ENCODE assay signal across 8 cellular contexts in genomic region chr3:148077318-148077923, GRCh38.
DNase-seq lines count a peak whose midpoint lies in the region; ATAC-seq and TF ChIP-seq lines count a peak whose summit lies in the region.

No MANE protein-coding gene starts in this region.

- H3K79me2 ChIP-seq in PC-3 (ENCODE audit: low read length): no peaks in the 10 kb centered on the region

- peak; percentile 43 for ATAC-seq in GM21529 (IDR thresholded peaks at IDR 0.05; ENCODE audit: unreplicated experiment)
- peak; percentile 35; the same call in 1 of the 2 replicates for ATAC-seq in PC-3
- peak; percentile 35 for ATAC-seq in foreskin keratinocyte
- no peak for ATAC-seq in HG02623 (IDR thresholded peaks at IDR 0.05; ENCODE audit: unreplicated experiment)
- ATAC-seq in HG02938 (IDR thresholded peaks at IDR 0.05; ENCODE audit: unreplicated experiment): no peak
- ATAC-seq in GM18520 (IDR thresholded peaks at IDR 0.05; ENCODE audit: unreplicated experiment): no peak

- H3K4me1 ChIP-seq in PC-3 (ENCODE audit: insufficient read depth, low read length) (no peaks in the 10 kb centered on the region), foreskin keratinocyte (no peaks in the 10 kb centered on the region)

- DNase-seq in COR-L47 (lab: John Stamatoyannopoulos, UW): peak; percentile 26
- DNase-seq in PC-3: peak; percentile 67
- DNase-seq in foreskin keratinocyte: peak in 1 of 2 donors; percentile 17
- DNase-seq in mesenteric fat pad (ENCODE audit: low spot score): no peak

- H3K9me3 ChIP-seq in PC-3 (ENCODE audit: low read length): no peaks in the 10 kb centered on the region

- H3K27me3 ChIP-seq in PC-3 (ENCODE audit: low read length) (no peaks in the 10 kb centered on the region), foreskin keratinocyte (no peaks in the 10 kb centered on the region)

- H3K27ac ChIP-seq in PC-3 (ENCODE audit: low read length) (no peak overlapping the region), foreskin keratinocyte (no peak overlapping the region)

- H4K20me1 ChIP-seq in PC-3 (ENCODE audit: low read length): no peaks in the 10 kb centered on the region

- H2AFZ ChIP-seq in PC-3 (ENCODE audit: low read length): no peak overlapping the region

- H3F3A ChIP-seq in PC-3 (ENCODE audit: low read length, unreplicated experiment): no peaks in the 10 kb centered on the region

- H3K9ac ChIP-seq in PC-3 (ENCODE audit: low read length): no peak overlapping the region

- no peaks in the 10 kb centered on the region for H3K9me2 ChIP-seq in PC-3 (replicated peaks; ENCODE audit: low read length)

- intact Hi-C loops in PC-3 (cut with micrococcal nuclease): loop anchor here (1.0 to 10.0 kb wide), 5 partner anchors 131 to 1260 kb away; no protein-coding TSS in a partner anchor

- TF ChIP-seq CTCF in PC-3 (conservative IDR thresholded peaks at IDR 0.05; ENCODE audit: low read depth, low read length) (peak; percentile 72), foreskin keratinocyte (conservative IDR thresholded peaks at IDR 0.05) (peak; percentile 56)

- CTCF ChIA-PET in PC-3 (lab: Charles Lee): interaction anchor here (0.6 kb wide), 1 partner anchor 169 kb away, joined by 3 read pairs; no protein-coding TSS in a partner anchor

- POLR2A ChIA-PET in PC-3 (lab: Charles Lee; ENCODE audit: unreplicated experiment): interaction anchor here (0.5 kb wide), 1 partner anchor 132 kb away, joined by 6 read pairs; no protein-coding TSS in a partner anchor

- H3K4me3 ChIP-seq in PC-3 (ENCODE audit: low read length): no peak overlapping the region

- no peaks in the 10 kb centered on the region for H3K36me3 ChIP-seq in PC-3 (ENCODE audit: low read depth, low read length)

- no peak overlapping the region for H3K4me2 ChIP-seq in PC-3 (ENCODE audit: low read length)

- BruUV-seq in PC-3 (replicated peaks; lab: Mats Ljungman, UMichigan): no TSS peak

Comparison
In these comparisons a context has a peak if more than half of its experiments do, and no peak if none do; other contexts are left out.
1. ATAC-seq: peak in GM21529 (single experiment), PC-3 (single experiment) and foreskin keratinocyte (single experiment); none in HG02623 (single experiment), HG02938 (single experiment) and GM18520 (single experiment).